Comparison of ENCODE assay signal across 1 cellular context in the genomic region with DNA sequence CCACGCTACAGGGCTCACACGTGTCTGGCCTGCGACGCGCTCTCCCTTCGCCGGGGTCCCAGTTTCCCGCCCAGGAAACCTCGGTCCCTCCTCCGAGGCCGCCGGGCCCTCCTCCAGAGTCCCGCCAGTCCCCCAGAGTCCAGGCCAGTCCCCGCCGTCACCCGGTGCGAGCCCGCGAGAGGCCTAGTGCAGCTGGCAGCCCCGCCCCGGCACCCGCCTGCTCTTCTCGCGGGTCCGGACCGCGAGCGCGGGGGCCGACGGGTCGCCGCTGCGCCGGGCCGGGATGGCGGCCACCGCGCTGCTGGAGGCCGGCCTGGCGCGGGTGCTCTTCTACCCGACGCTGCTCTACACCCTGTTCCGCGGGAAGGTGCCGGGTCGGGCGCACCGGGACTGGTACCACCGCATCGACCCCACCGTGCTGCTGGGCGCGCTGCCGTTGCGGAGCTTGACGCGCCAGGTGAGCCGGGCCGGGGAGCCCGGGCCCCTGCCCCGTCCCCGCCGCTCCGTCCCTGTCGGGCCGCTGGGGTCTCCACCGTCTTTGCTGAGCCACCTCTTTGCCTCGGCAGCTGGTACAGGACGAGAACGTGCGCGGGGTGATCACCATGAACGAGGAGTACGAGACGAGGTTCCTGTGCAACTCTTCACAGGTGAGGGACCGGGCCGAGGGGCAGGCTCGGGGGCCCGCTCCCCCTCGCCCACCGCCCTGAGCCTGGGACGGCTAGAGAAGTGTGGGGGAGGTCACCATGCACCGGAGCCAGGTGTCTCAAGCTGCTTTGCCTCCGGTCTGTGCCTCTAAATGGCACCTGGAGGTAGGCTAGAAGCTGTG.
TF ChIP-seq lines count a peak whose summit lies in the region.

A gene with protein sequence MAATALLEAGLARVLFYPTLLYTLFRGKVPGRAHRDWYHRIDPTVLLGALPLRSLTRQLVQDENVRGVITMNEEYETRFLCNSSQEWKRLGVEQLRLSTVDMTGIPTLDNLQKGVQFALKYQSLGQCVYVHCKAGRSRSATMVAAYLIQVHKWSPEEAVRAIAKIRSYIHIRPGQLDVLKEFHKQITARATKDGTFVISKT (plus strand): TSS at position 260 of the 826 bp plus-strand sequence. CDS start 24 bp downstream, at position 284.

TF ChIP-seq in K562, 482 proteins besides CTCF, POLR2A, EP300 and RAD21 (continued from another document and continues in another):
- TF ChIP-seq, protein P1, sequence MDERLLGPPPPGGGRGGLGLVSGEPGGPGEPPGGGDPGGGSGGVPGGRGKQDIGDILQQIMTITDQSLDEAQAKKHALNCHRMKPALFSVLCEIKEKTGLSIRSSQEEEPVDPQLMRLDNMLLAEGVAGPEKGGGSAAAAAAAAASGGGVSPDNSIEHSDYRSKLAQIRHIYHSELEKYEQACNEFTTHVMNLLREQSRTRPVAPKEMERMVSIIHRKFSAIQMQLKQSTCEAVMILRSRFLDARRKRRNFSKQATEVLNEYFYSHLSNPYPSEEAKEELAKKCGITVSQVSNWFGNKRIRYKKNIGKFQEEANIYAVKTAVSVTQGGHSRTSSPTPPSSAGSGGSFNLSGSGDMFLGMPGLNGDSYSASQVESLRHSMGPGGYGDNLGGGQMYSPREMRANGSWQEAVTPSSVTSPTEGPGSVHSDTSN (CRISPR knock-in tag; IDR thresholded peaks at IDR 0.05; ENCODE audit: low read depth), result no peak
- TF ChIP-seq, protein P1 (tag; conservative IDR thresholded peaks at IDR 0.05; ENCODE audit: low read depth), result no peak
- TF ChIP-seq SRSF9 (IDR thresholded peaks at IDR 0.05; ENCODE audit: borderline replicate concordance, low read depth, low read length) (no peak), GABPA (tag; conservative IDR thresholded peaks at IDR 0.05; ENCODE audit: low read depth) (no peak), MEF2D (tag; conservative IDR thresholded peaks at IDR 0.05; ENCODE audit: low read depth) (no peak), EGR1 (conservative IDR thresholded peaks at IDR 0.05) (no peak), KDM2B (CRISPR knock-in tag; IDR thresholded peaks at IDR 0.05) (no peak), CBFA2T2 (conservative IDR thresholded peaks at IDR 0.05) (no peak), ZSCAN29 (IDR thresholded peaks at IDR 0.05) (no peak), MBD2 (IDR thresholded peaks at IDR 0.05; ENCODE audit: borderline replicate concordance, low read depth) (no peak), EHMT2 (IDR thresholded peaks at IDR 0.05) (no peak), CAMTA2 (CRISPR knock-in tag; conservative IDR thresholded peaks at IDR 0.05) (0 out of 2 replicates have a peak, but pooled peaks have one; percentile 43), CREBBP (IDR thresholded peaks at IDR 0.05; ENCODE audit: low read depth, low read length) (no peak), ZNF707 (CRISPR knock-in tag; conservative IDR thresholded peaks at IDR 0.05) (no peak), ZBTB7A (IDR thresholded peaks at IDR 0.05; ENCODE audit: borderline replicate concordance, control insufficient read depth, low read depth, low read length) (peak; percentile 65; the same call in 1 of the 2 replicates), ZNF347 (CRISPR knock-in tag; IDR thresholded peaks at IDR 0.05; ENCODE audit: low read depth) (no peak), MED1 (CRISPR knock-in tag; IDR thresholded peaks at IDR 0.05; ENCODE audit: borderline replicate concordance) (peak; percentile 82; the same call in 1 of the 2 replicates), ZNF586 (CRISPR knock-in tag; conservative IDR thresholded peaks at IDR 0.05) (no peak), ZNF699 (CRISPR knock-in tag; IDR thresholded peaks at IDR 0.05; ENCODE audit: insufficient replicate concordance) (no peak), RBM22 (IDR thresholded peaks at IDR 0.05; ENCODE audit: low read depth, low read length, poor library complexity, severe bottlenecking) (no peak), DACH1 (IDR thresholded peaks at IDR 0.05; ENCODE audit: partially characterized antibody) (no peak), BRF1 (IDR thresholded peaks at IDR 0.05; ENCODE audit: borderline replicate concordance, extremely low read depth, insufficient read length) (no peak), ZNF589 (CRISPR knock-in tag; IDR thresholded peaks at IDR 0.05; ENCODE audit: low read depth) (0 out of 2 replicates have a peak, but pooled peaks have one; percentile 2), NFIX (CRISPR knock-in tag; IDR thresholded peaks at IDR 0.05; ENCODE audit: low read depth) (no peak), JUN (IDR thresholded peaks at IDR 0.05; ENCODE audit: borderline replicate concordance, low read depth, low read length) (0 out of 2 replicates have a peak, but pooled peaks have one; percentile 12), JUN (CRISPR knock-in tag; IDR thresholded peaks at IDR 0.05; ENCODE audit: borderline replicate concordance) (no peak), ARNT (IDR thresholded peaks at IDR 0.05) (no peak), ZBTB17 (CRISPR knock-in tag; IDR thresholded peaks at IDR 0.05) (peak; percentile 67), ZC3H11A (IDR thresholded peaks at IDR 0.05; ENCODE audit: low read depth, low read length) (no peak), STAT5B (CRISPR knock-in tag; IDR thresholded peaks at IDR 0.05) (no peak), FOXM1 (IDR thresholded peaks at IDR 0.05; ENCODE audit: low read depth) (no peak), FOXM1 (CRISPR knock-in tag; IDR thresholded peaks at IDR 0.05; ENCODE audit: low read depth) (peak; percentile 65; the same call in 1 of the 2 replicates), POLR2B (IDR thresholded peaks at IDR 0.05; ENCODE audit: low read depth, partially characterized antibody) (peak; percentile 56), HMG20A (CRISPR knock-in tag; conservative IDR thresholded peaks at IDR 0.05) (no peak), KLF10 (CRISPR knock-in tag; IDR thresholded peaks at IDR 0.05) (no peak), U2AF1 (optimal IDR thresholded peaks at IDR 0.05; ENCODE audit: low read depth, low read length) (peak; percentile 66), GATAD2B (IDR thresholded peaks at IDR 0.05; ENCODE audit: borderline replicate concordance) (peak; percentile 91)
- TF ChIP-seq, protein P2, sequence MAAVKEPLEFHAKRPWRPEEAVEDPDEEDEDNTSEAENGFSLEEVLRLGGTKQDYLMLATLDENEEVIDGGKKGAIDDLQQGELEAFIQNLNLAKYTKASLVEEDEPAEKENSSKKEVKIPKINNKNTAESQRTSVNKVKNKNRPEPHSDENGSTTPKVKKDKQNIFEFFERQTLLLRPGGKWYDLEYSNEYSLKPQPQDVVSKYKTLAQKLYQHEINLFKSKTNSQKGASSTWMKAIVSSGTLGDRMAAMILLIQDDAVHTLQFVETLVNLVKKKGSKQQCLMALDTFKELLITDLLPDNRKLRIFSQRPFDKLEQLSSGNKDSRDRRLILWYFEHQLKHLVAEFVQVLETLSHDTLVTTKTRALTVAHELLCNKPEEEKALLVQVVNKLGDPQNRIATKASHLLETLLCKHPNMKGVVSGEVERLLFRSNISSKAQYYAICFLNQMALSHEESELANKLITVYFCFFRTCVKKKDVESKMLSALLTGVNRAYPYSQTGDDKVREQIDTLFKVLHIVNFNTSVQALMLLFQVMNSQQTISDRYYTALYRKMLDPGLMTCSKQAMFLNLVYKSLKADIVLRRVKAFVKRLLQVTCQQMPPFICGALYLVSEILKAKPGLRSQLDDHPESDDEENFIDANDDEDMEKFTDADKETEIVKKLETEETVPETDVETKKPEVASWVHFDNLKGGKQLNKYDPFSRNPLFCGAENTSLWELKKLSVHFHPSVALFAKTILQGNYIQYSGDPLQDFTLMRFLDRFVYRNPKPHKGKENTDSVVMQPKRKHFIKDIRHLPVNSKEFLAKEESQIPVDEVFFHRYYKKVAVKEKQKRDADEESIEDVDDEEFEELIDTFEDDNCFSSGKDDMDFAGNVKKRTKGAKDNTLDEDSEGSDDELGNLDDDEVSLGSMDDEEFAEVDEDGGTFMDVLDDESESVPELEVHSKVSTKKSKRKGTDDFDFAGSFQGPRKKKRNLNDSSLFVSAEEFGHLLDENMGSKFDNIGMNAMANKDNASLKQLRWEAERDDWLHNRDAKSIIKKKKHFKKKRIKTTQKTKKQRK (IDR thresholded peaks at IDR 0.05; ENCODE audit: borderline replicate concordance, low read depth, low read length), result no peak
- TF ChIP-seq, protein P3, sequence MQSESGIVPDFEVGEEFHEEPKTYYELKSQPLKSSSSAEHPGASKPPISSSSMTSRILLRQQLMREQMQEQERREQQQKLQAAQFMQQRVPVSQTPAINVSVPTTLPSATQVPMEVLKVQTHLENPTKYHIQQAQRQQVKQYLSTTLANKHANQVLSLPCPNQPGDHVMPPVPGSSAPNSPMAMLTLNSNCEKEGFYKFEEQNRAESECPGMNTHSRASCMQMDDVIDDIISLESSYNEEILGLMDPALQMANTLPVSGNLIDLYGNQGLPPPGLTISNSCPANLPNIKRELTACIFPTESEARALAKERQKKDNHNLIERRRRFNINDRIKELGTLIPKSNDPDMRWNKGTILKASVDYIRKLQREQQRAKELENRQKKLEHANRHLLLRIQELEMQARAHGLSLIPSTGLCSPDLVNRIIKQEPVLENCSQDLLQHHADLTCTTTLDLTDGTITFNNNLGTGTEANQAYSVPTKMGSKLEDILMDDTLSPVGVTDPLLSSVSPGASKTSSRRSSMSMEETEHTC (IDR thresholded peaks at IDR 0.05), result no peak
- TF ChIP-seq, protein P4, sequence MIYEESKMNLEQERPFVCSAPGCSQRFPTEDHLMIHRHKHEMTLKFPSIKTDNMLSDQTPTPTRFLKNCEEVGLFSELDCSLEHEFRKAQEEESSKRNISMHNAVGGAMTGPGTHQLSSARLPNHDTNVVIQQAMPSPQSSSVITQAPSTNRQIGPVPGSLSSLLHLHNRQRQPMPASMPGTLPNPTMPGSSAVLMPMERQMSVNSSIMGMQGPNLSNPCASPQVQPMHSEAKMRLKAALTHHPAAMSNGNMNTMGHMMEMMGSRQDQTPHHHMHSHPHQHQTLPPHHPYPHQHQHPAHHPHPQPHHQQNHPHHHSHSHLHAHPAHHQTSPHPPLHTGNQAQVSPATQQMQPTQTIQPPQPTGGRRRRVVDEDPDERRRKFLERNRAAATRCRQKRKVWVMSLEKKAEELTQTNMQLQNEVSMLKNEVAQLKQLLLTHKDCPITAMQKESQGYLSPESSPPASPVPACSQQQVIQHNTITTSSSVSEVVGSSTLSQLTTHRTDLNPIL (CRISPR knock-in tag; IDR thresholded peaks at IDR 0.05), result no peak
- TF ChIP-seq, protein P5, sequence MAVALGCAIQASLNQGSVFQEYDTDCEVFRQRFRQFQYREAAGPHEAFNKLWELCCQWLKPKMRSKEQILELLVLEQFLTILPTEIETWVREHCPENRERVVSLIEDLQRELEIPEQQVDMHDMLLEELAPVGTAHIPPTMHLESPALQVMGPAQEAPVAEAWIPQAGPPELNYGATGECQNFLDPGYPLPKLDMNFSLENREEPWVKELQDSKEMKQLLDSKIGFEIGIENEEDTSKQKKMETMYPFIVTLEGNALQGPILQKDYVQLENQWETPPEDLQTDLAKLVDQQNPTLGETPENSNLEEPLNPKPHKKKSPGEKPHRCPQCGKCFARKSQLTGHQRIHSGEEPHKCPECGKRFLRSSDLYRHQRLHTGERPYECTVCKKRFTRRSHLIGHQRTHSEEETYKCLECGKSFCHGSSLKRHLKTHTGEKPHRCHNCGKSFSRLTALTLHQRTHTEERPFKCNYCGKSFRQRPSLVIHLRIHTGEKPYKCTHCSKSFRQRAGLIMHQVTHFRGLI (CRISPR knock-in tag; IDR thresholded peaks at IDR 0.05), result no peak
- TF ChIP-seq, protein P6, sequence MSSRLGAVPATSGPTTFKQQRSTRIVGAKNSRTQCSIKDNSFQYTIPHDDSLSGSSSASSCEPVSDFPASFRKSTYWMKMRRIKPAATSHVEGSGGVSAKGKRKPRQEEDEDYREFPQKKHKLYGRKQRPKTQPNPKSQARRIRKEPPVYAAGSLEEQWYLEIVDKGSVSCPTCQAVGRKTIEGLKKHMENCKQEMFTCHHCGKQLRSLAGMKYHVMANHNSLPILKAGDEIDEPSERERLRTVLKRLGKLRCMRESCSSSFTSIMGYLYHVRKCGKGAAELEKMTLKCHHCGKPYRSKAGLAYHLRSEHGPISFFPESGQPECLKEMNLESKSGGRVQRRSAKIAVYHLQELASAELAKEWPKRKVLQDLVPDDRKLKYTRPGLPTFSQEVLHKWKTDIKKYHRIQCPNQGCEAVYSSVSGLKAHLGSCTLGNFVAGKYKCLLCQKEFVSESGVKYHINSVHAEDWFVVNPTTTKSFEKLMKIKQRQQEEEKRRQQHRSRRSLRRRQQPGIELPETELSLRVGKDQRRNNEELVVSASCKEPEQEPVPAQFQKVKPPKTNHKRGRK (tag; IDR thresholded peaks at IDR 0.05), result no peak
- TF ChIP-seq, protein P7, sequence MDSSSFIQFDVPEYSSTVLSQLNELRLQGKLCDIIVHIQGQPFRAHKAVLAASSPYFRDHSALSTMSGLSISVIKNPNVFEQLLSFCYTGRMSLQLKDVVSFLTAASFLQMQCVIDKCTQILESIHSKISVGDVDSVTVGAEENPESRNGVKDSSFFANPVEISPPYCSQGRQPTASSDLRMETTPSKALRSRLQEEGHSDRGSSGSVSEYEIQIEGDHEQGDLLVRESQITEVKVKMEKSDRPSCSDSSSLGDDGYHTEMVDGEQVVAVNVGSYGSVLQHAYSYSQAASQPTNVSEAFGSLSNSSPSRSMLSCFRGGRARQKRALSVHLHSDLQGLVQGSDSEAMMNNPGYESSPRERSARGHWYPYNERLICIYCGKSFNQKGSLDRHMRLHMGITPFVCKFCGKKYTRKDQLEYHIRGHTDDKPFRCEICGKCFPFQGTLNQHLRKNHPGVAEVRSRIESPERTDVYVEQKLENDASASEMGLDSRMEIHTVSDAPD (CRISPR knock-in tag; IDR thresholded peaks at IDR 0.05), result no peak
